ENCODE assay signal across 8 cellular contexts in genomic region chr7:99616359-99617186, GRCh38. TPM values are rescaled to one million over a fixed set of nuclear protein-coding genes. Genes with fewer than 3 reads are reported as not detected.
A peak's percentile ranks its signal among the peaks of the same experiment; 100 is the strongest.
DNase-seq lines count a peak whose midpoint lies in the region; ATAC-seq and TF ChIP-seq lines count a peak whose summit lies in the region.

ZSCAN25 (plus strand) TSS chr7:99616946; CDS start chr7:99619607, 2,661 bp downstream.

- H3K36me3 ChIP-seq in kidney epithelial cell (ENCODE audit: control insufficient read depth, insufficient read depth, low read length), result peaks cover 2% of the 10 kb centered on the region

- ATAC-seq in HG03196 (IDR thresholded peaks at IDR 0.05; ENCODE audit: unreplicated experiment), result peak; percentile 94

- DNase-seq in AG10803 (ENCODE audit: low read depth) (peak; percentile 92), NCI-H345 treated with DMSO at 0.1 percent for 48 hours (lab: John Stamatoyannopoulos, UW; ENCODE audit: unreplicated experiment) (peak; percentile 80), cerebellum (ENCODE audit: low spot score) (peak; percentile 93), kidney epithelial cell (ENCODE audit: low read depth) (peak; percentile 76)
- DNase-seq in activated CD4-positive, CD25-positive, alpha-beta regulatory T cell treated with anti-CD3 and anti-CD28 coated beads, Interleukin-2, amount 50 U/mL, for 72 hours, result peak; percentile 77
- peak; percentile 80 to 82 for DNase-seq in stimulated activated CD4-positive, alpha-beta T cell treated with anti-CD3 and anti-CD28 coated beads, Interleukin-15, amount 100 ng/mL, for 48 hours (ENCODE audit: low read depth in 2 of 2)

- in situ Hi-C loops in GM18951 (cut with MboI; ENCODE audit: low sequenced_read_pairs, unreplicated experiment), result no loop called here

- no peaks in the 10 kb centered on the region for H3K27me3 ChIP-seq in kidney epithelial cell (ENCODE audit: control insufficient read depth, insufficient read depth, low read length)

- TF ChIP-seq POLR2A in GM18951 (IDR thresholded peaks at IDR 0.05; ENCODE audit: extremely low read depth, insufficient read depth, insufficient read length), result peak; percentile 88

- peak within 1 kb of the TSS; percentile 98 for H3K4me3 ChIP-seq in AG10803 (ENCODE audit: low read length)
- peak within 1 kb of the TSS; percentile 96 for H3K4me3 ChIP-seq in kidney epithelial cell (ENCODE audit: low read depth, low read length)

- TF ChIP-seq CTCF in AG10803 (conservative IDR thresholded peaks at IDR 0.05; ENCODE audit: low read length), result peak; percentile 51
- TF ChIP-seq CTCF in kidney epithelial cell (IDR thresholded peaks at IDR 0.05; ENCODE audit: insufficient read depth, low read length, poor library complexity, severe bottlenecking), result peak; percentile 72

RNA-seq across cellular contexts. Expression of gene ZSCAN25, which starts in this region (rescaled TPM):
- total RNA-seq in cerebellum (20.9 TPM), kidney epithelial cell (12.9 and 13.1 TPM in 2 replicates)

Comparison
In these comparisons a context has a peak if more than half of its experiments do, and no peak if none do; other contexts are left out.
1. Peak in every context shown above with its lines: DNase-seq, ATAC-seq and H3K4me3 ChIP-seq.